In genomic region chr1:88490676-88491075, GRCh38 we compare ENCODE assay signal across 35 cellular contexts.
"Had no signal": no experiment of that assay in that cellular context is flagged by ENCODE, and none has a peak within 500 bp of the region (broad histone marks: within the 10 kb centered on the region; RNA-seq: fewer than 3 reads in every experiment).

No MANE protein-coding gene starts in this region.

- H3K36me3 ChIP-seq: MG63 had no signal

- H3K27me3 ChIP-seq: MG63 had no signal

- H3K4me3 ChIP-seq: MG63 had no signal

- H3K27ac ChIP-seq: KMS-11 had no signal

- DNase-seq: Karpas-422, Kasumi-1, KBM-7, KG1, MG63, MM.1S, MV-4-11, NCI-H1048, NCI-H1092, NCI-H1092 treated with DMSO at 0.1 percent for 48 hours, NCI-H1105, NCI-H1105 treated with DMSO at 0.1 percent for 48 hours, NCI-H1417, NCI-H1417 treated with DMSO at 0.1 percent for 48 hours, NCI-H1436, NCI-H1436 treated with DMSO at 0.1 percent for 48 hours, NCI-H146, NCI-H1694, NCI-H1694 treated with DMSO at 0.1 percent for 48 hours, NCI-H187, NCI-H187 treated with DMSO at 0.1 percent for 48 hours, NCI-H1930, NCI-H2029, NCI-H2029 treated with DMSO at 0.1 percent for 48 hours, NCI-H2081, NCI-H2081 treated with DMSO at 0.1 percent for 48 hours, NCI-H2107, NCI-H2171, NCI-H2171 treated with DMSO at 0.1 percent for 48 hours, NCI-H2227 treated with DMSO at 0.1 percent for 48 hours, NCI-H226, NCI-H345, NCI-H446, NCI-H446 treated with DMSO at 0.1 percent for 48 hours had no signal
